1 cellular context compared by ENCODE assay signal in the genomic region with DNA sequence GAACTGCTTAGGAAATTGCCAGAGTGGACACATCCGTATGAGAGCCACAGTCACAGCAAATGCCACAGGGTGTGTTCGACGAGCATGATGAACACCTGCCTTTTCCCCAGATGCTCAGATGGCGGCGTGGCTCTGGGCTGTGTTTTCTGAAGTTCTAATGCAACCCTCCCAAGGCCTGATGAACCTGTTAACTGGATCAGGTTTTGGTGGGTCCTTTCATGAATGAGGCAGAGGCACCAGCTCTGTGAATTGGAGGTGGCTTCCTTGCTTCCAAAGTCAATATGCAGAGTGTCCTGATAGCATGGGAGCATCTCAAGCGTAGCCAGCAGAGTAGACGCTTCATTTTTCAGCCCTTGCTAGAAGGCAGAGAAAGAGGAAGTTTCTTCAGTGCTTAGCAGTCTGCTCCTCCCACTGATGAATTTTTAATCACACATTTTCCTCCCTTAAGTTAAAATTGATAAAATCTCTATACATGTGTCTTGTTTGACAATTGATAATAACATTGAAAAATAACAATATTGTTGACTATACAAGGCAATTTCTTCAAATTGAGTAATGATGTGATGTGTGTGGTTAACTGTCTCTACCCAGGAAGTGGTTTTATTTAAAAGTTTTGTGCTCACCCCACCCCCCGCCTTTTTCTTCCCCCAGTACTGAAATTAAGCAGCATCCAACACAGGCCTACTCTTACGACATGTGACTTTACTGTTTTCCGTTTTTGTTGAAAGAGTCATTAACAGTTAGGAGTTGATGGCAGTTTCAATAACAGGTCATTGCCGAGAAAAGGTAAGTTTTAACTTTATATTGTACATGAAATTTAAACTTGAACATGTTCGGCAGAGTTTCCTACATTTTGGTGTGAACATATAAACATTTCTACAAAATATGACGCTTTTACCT.
TF ChIP-seq lines count a peak whose summit lies in the region.

A gene (plus strand): TSS at position 739 of the 900 bp plus-strand sequence.

TF ChIP-seq in K562, 482 proteins besides CTCF, POLR2A, EP300 and RAD21 (continued from another document):
- TF ChIP-seq, protein P1, sequence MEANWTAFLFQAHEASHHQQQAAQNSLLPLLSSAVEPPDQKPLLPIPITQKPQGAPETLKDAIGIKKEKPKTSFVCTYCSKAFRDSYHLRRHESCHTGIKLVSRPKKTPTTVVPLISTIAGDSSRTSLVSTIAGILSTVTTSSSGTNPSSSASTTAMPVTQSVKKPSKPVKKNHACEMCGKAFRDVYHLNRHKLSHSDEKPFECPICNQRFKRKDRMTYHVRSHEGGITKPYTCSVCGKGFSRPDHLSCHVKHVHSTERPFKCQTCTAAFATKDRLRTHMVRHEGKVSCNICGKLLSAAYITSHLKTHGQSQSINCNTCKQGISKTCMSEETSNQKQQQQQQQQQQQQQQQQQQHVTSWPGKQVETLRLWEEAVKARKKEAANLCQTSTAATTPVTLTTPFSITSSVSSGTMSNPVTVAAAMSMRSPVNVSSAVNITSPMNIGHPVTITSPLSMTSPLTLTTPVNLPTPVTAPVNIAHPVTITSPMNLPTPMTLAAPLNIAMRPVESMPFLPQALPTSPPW (CRISPR knock-in tag; IDR thresholded peaks at IDR 0.05): peak; percentile 61; the same call in 1 of the 2 replicates
- peak; percentile 27; the same call in 1 of the 2 replicates for TF ChIP-seq FOXM1 (IDR thresholded peaks at IDR 0.05; ENCODE audit: low read depth)
- TF ChIP-seq FOXM1 (CRISPR knock-in tag; IDR thresholded peaks at IDR 0.05; ENCODE audit: low read depth): no peak
- TF ChIP-seq FIP1L1 (IDR thresholded peaks at IDR 0.05; ENCODE audit: low read depth, low read length, poor library complexity, severe bottlenecking): no peak
TF ChIP-seq in K562: peak in this region for 4.
